ENCODE assay signal across 8 cellular contexts in genomic region chr19:11089254-11090013, GRCh38. TPM values are rescaled to one million over a fixed set of nuclear protein-coding genes. Genes with fewer than 3 reads are reported as not detected.
A peak's percentile ranks its signal among the peaks of the same experiment; 100 is the strongest.
DNase-seq lines count a peak whose midpoint lies in the region; ATAC-seq and TF ChIP-seq lines count a peak whose summit lies in the region.

Gene LDLR, plus strand, starts transcription at chr19:11089463. Its CDS starts 86 bp downstream, at chr19:11089549.

- peak within 1 kb of the TSS; percentile 96 for H3K9ac ChIP-seq in iPS-18a (ENCODE audit: low read length)

- peak within 1 kb of the TSS; percentile 94 for H3K27ac ChIP-seq in iPS-18a (ENCODE audit: low read length)

- in situ Hi-C loops in T47D (cut with HindIII; ENCODE audit: low pct_unique_long_range_greater_than_20kb, low sequenced_read_pairs) = no loop called here

- H3K27me3 ChIP-seq in BE2C = no peaks in the 10 kb centered on the region
- H3K27me3 ChIP-seq in iPS-18a (ENCODE audit: control insufficient read depth, insufficient read depth, low read length) = no peaks in the 10 kb centered on the region

- H3K4me1 ChIP-seq in BE2C (peaks cover 13% of the 10 kb centered on the region), iPS-18a (ENCODE audit: control insufficient read depth, low read depth, low read length) (peaks cover 12% of the 10 kb centered on the region)

- no peak for ATAC-seq in GM21515 (IDR thresholded peaks at IDR 0.05; ENCODE audit: unreplicated experiment)

- TF ChIP-seq CTCF in BE2C (IDR thresholded peaks at IDR 0.05; ENCODE audit: low read depth, low read length) = no peak
- no peak for TF ChIP-seq CTCF in WI38 (IDR thresholded peaks at IDR 0.05; ENCODE audit: low read depth, low read length)

- H3K4me3 ChIP-seq in BE2C (ENCODE audit: low read depth, low read length) (peak within 1 kb of the TSS; percentile 95), WI38 (ENCODE audit: low read depth, low read length) (peak within 1 kb of the TSS; percentile 90), iPS-18a (ENCODE audit: low read length) (peak within 1 kb of the TSS; percentile 99), skeletal muscle cell (ENCODE audit: low read depth, low read length) (peak within 1 kb of the TSS; percentile 95)

- H3K9me3 ChIP-seq in BE2C (no peaks in the 10 kb centered on the region), iPS-18a (ENCODE audit: control insufficient read depth, low read depth, low read length) (no peaks in the 10 kb centered on the region)

- H3K36me3 ChIP-seq in BE2C (peaks cover 40% of the 10 kb centered on the region), iPS-18a (ENCODE audit: control insufficient read depth, low read depth, low read length) (peaks cover 23% of the 10 kb centered on the region)

- DNase-seq in BE2C = peak; percentile 89
- peak; percentile 97 for DNase-seq in H4 (ENCODE audit: low spot score)
- DNase-seq in NCI-H2196 treated with DMSO at 0.1 percent for 48 hours (lab: John Stamatoyannopoulos, UW; ENCODE audit: unreplicated experiment) = peak; percentile 82
- DNase-seq in T47D (ENCODE audit: low read depth in 1 of 2, low spot score in 1 of 2) = peak; percentile 43 to 96
- peak; percentile 82 for DNase-seq in skeletal muscle cell (ENCODE audit: low read depth)

RNA-seq across cellular contexts. Expression of gene LDLR, which starts in this region (rescaled TPM):
- 12.4 TPM for polyA plus RNA-seq in BE2C (2012; ENCODE audit: insufficient read depth, insufficient read length, low read depth)
- total RNA-seq in H4 (2014; rRNA removed; shearing (Covaris generic)) = 82.0 and 87.2 TPM in 2 replicates
